19 cellular contexts compared by ENCODE assay signal in genomic region chr4:188332265-188332664, GRCh38.
"Had no signal": no experiment of that assay in that cellular context is flagged by ENCODE, and none has a peak within 500 bp of the region (broad histone marks: within the 10 kb centered on the region; RNA-seq: fewer than 3 reads in every experiment).

No MANE protein-coding gene starts in this region.

- H3K4me1 Mint-ChIP-seq: central memory CD8-positive, alpha-beta T cell; naive thymus-derived CD8-positive, alpha-beta T cell had no signal

- ATAC-seq: heart left ventricle; mucosa of descending colon; naive thymus-derived CD8-positive, alpha-beta T cell; upper lobe of right lung had no signal

- H3K4me3 ChIP-seq: heart left ventricle, mucosa of descending colon, ovary, right atrium auricular region, sigmoid colon, skin epidermis, suprapubic skin, tibial nerve, upper lobe of right lung had no signal

- H3K27me3 Mint-ChIP-seq: central memory CD8-positive, alpha-beta T cell; dendritic cell treated with granulocyte-macrophage colony-stimulating factor and Interleukin-4, amounts not matched to agents 40 ng/mL and 50 ng/mL, for 4 days; naive thymus-derived CD8-positive, alpha-beta T cell had no signal

- H3K27ac ChIP-seq: heart left ventricle, neutrophil, ovary, right atrium auricular region, skin epidermis, suprapubic skin, tibial nerve, upper lobe of right lung had no signal

- H3K4me1 ChIP-seq: heart left ventricle, right atrium auricular region, sigmoid colon, suprapubic skin, tibial nerve, upper lobe of right lung had no signal

- H3K27me3 ChIP-seq: heart left ventricle, neutrophil, ovary, right atrium auricular region, sigmoid colon, suprapubic skin, tibial nerve, upper lobe of right lung had no signal

- DNase-seq: heart left ventricle; hippocampal formation; kidney glomerular epithelial cell; mucosa of descending colon; naive thymus-derived CD8-positive, alpha-beta T cell; ovary; sigmoid colon; stimulated activated CD4-positive, alpha-beta T cell treated with anti-CD3 and anti-CD28 coated beads, Interleukin-12 subunit alpha, Interleukin-12 subunit beta, amount 100 ng/mL, for 4 hours; stimulated activated naive CD4-positive, alpha-beta T cell treated with Interleukin-2 at 50 U/mL for 16 hours; upper lobe of right lung had no signal

- H3K4me3 Mint-ChIP-seq: central memory CD8-positive, alpha-beta T cell; dendritic cell treated with granulocyte-macrophage colony-stimulating factor and Interleukin-4, amounts not matched to agents 40 ng/mL and 50 ng/mL, for 4 days; naive thymus-derived CD8-positive, alpha-beta T cell had no signal

- H3K27ac Mint-ChIP-seq: dendritic cell treated with granulocyte-macrophage colony-stimulating factor and Interleukin-4, amounts not matched to agents 40 ng/mL and 50 ng/mL, for 4 days; naive thymus-derived CD8-positive, alpha-beta T cell had no signal

- FAIRE-seq: frontal cortex, islet of Langerhans had no signal

- H3K36me3 ChIP-seq: heart left ventricle, neutrophil, ovary, right atrium auricular region, sigmoid colon, suprapubic skin, tibial nerve, upper lobe of right lung had no signal

- H3K9me3 ChIP-seq: neutrophil, ovary, right atrium auricular region, sigmoid colon, suprapubic skin, upper lobe of right lung had no signal
